Comparison of ENCODE assay signal across 2 cellular contexts in genomic region chr2:37645836-37646235, GRCh38.
TF ChIP-seq lines count a peak whose summit lies in the region.

No MANE protein-coding gene starts in this region.

TF ChIP-seq in SK-N-SH, 30 proteins besides CTCF, POLR2A, EP300 and RAD21:
- no peak for TF ChIP-seq NRF1 (IDR thresholded peaks at IDR 0.05; ENCODE audit: low read depth, low read length)
- TF ChIP-seq RCOR1 (IDR thresholded peaks at IDR 0.05; ENCODE audit: low read length): no peak

TF ChIP-seq in endothelial cell of umbilical vein, 7 proteins besides CTCF, POLR2A, EP300 and RAD21:
- no peak for TF ChIP-seq EZH2 (IDR thresholded peaks at IDR 0.05; ENCODE audit: borderline replicate concordance, low read depth, low read length, severe bottlenecking)
- no peak for TF ChIP-seq MYC (IDR thresholded peaks at IDR 0.05; ENCODE audit: low read depth, low read length)
- no peak for TF ChIP-seq MAX (IDR thresholded peaks at IDR 0.05; ENCODE audit: insufficient read depth, insufficient read length)
- no peak for TF ChIP-seq JUN (IDR thresholded peaks at IDR 0.05; ENCODE audit: borderline replicate concordance, insufficient read depth, insufficient read length, low read depth)
- TF ChIP-seq FOS (IDR thresholded peaks at IDR 0.05; ENCODE audit: borderline replicate concordance, insufficient read depth, low read length): no peak
